In genomic region chr14:34235635-34236300, GRCh38 we compare ENCODE assay signal across 21 cellular contexts.
DNase-seq lines count a peak whose midpoint lies in the region; ATAC-seq and TF ChIP-seq lines count a peak whose summit lies in the region.
"Had no signal": no experiment of that assay in that cellular context is flagged by ENCODE, and none has a peak within 500 bp of the region (broad histone marks: within the 10 kb centered on the region; RNA-seq: fewer than 3 reads in every experiment).

No MANE protein-coding gene starts in this region.

- H3K27me3 ChIP-seq in right atrium auricular region (no peaks in the 10 kb centered on the region), muscle layer of colon (ENCODE audit: control insufficient read depth in 1 of 2, insufficient read depth in 2 of 2, low read length in 2 of 2) (no peaks in the 10 kb centered on the region), gastrocnemius medialis (no peaks in the 10 kb centered on the region), thoracic aorta (replicated peaks; ENCODE audit: insufficient read depth) (no peaks in the 10 kb centered on the region), upper lobe of right lung (peaks cover 3% of the 10 kb centered on the region)
- H3K27me3 ChIP-seq: BLaER1 had no signal

- H3K9me3 ChIP-seq in right atrium auricular region (no peaks in the 10 kb centered on the region), muscle layer of colon (ENCODE audit: low read length) (no peaks in the 10 kb centered on the region), gastrocnemius medialis (no peaks in the 10 kb centered on the region), thoracic aorta (no peaks in the 10 kb centered on the region), upper lobe of right lung (no peaks in the 10 kb centered on the region)
- H3K9me3 ChIP-seq: BLaER1, Caco-2, HAP-1 had no signal

- H3K36me3 ChIP-seq in right atrium auricular region = no peaks in the 10 kb centered on the region
- no peaks in the 10 kb centered on the region for H3K36me3 ChIP-seq in muscle layer of colon (ENCODE audit: insufficient read depth, low read length)
- H3K36me3 ChIP-seq in gastrocnemius medialis = no peaks in the 10 kb centered on the region
- H3K36me3 ChIP-seq in thoracic aorta = no peaks in the 10 kb centered on the region
- H3K36me3 ChIP-seq in upper lobe of right lung = no peaks in the 10 kb centered on the region
- H3K36me3 ChIP-seq: BLaER1, HAP-1 had no signal

- peak; percentile 70 for ATAC-seq in Right ventricle myocardium inferior
- peak; percentile 44 to 85 for ATAC-seq in gastrocnemius medialis
- ATAC-seq in thoracic aorta (ENCODE audit: insufficient number of reproducible peaks, low FRiP score, low read depth) = peak; percentile 10
- no peak for ATAC-seq in HG03378 (IDR thresholded peaks at IDR 0.05; ENCODE audit: unreplicated experiment)
- no peak for ATAC-seq in upper lobe of right lung
- ATAC-seq: GM23338 had no signal

- intact Hi-C loops in Right ventricle myocardium inferior (cut with DNase I) = no loop called here
- intact Hi-C loops in gastrocnemius medialis (cut with DNase I; ENCODE audit: low total_unique reads) = loop anchor here (2.0 to 5.0 kb wide), 2 partner anchors 105 to 227 kb away; partner anchors contain the start of gene SPTSSA
- intact Hi-C loops in upper lobe of right lung (cut with DNase I) = no loop called here

- no peak for DNase-seq in Right ventricle myocardium inferior (ENCODE audit: missing footprints)
- no peak for DNase-seq in right atrium auricular region (ENCODE audit: low spot score)
- DNase-seq in gastrocnemius medialis = no peak
- no peak for DNase-seq in thoracic aorta (ENCODE audit: low spot score)
- no peak for DNase-seq in upper lobe of right lung
- DNase-seq in NCI-H2171 treated with DMSO at 0.1 percent for 48 hours (lab: John Stamatoyannopoulos, UW) = no peak
- DNase-seq: ACHN; Caco-2; CD4-positive, alpha-beta T cell; DMS153; NCI-H1105 treated with DMSO at 0.1 percent for 48 hours; NCI-H2029 treated with DMSO at 0.1 percent for 48 hours; NCI-H2171; NCI-H526 had no signal

- peaks cover 0 to 17% of the 10 kb centered on the region in 2 donors for H3K4me1 ChIP-seq in right atrium auricular region
- peaks cover 33% of the 10 kb centered on the region for H3K4me1 ChIP-seq in muscle layer of colon (ENCODE audit: insufficient read depth, low read length)
- H3K4me1 ChIP-seq in gastrocnemius medialis = peaks cover 38 to 52% of the 10 kb centered on the region in 2 donors
- peaks cover 0 to 34% of the 10 kb centered on the region in 2 donors for H3K4me1 ChIP-seq in thoracic aorta (ENCODE audit: control insufficient read depth in 1 of 2, low read depth in 2 of 2)
- H3K4me1 ChIP-seq in upper lobe of right lung = no peaks in the 10 kb centered on the region
- H3K4me1 ChIP-seq: BLaER1 had no signal

- H3K27ac ChIP-seq in right atrium auricular region (peak overlapping the region in 1 of 2 donors; percentile 81), muscle layer of colon (ENCODE audit: low read depth, low read length) (peak overlapping the region; percentile 32), gastrocnemius medialis (peak overlapping the region in 3 of 4 donors; percentile 24 to 79 (median 50)), thoracic aorta (no peak overlapping the region), upper lobe of right lung (no peak overlapping the region)
- H3K27ac ChIP-seq: 22Rv1, BLaER1, KMS-11 had no signal

- TF ChIP-seq CTCF in right atrium auricular region (IDR thresholded peaks at IDR 0.05) (no peak), gastrocnemius medialis (IDR thresholded peaks at IDR 0.05 in 4 of 5, conservative IDR thresholded peaks at IDR 0.05 in 1 of 5) (no peak), thoracic aorta (IDR thresholded peaks at IDR 0.05) (no peak), upper lobe of right lung (IDR thresholded peaks at IDR 0.05) (no peak)

- in situ Hi-C loops in gastrocnemius medialis (cut with MboI; ENCODE audit: low sequenced_read_pairs in 4 of 4) = loop anchor here in 1 of 4 donors (10.0 kb wide), 1 partner anchor 381 kb away; no protein-coding TSS in a partner anchor

- no peak for TF ChIP-seq POLR2A in gastrocnemius medialis (IDR thresholded peaks at IDR 0.05)

- H3K4me3 ChIP-seq in right atrium auricular region (no peak overlapping the region), muscle layer of colon (ENCODE audit: low read depth in 1 of 2, low read length in 2 of 2) (no peak overlapping the region), gastrocnemius medialis (no peak overlapping the region), thoracic aorta (no peak overlapping the region), upper lobe of right lung (no peak overlapping the region)
- H3K4me3 ChIP-seq: BLaER1, GM23338, HAP-1 had no signal

- no peak overlapping the region for H3K9ac ChIP-seq in muscle layer of colon (ENCODE audit: low read length)
- H3K9ac ChIP-seq: BLaER1, KMS-11 had no signal

Comparison
In these comparisons a context has a peak if more than half of its experiments do, and no peak if none do; other contexts are left out.
1. ATAC-seq: peak in Right ventricle myocardium inferior (single experiment), gastrocnemius medialis (2 of 2) and thoracic aorta (single experiment); none in HG03378 (single experiment) and upper lobe of right lung (single experiment).
2. H3K27ac ChIP-seq: peak in muscle layer of colon (single experiment) and gastrocnemius medialis (3 of 4); none in thoracic aorta (0 of 2) and upper lobe of right lung (single experiment).